8 cellular contexts compared by ENCODE assay signal in the genomic region with DNA sequence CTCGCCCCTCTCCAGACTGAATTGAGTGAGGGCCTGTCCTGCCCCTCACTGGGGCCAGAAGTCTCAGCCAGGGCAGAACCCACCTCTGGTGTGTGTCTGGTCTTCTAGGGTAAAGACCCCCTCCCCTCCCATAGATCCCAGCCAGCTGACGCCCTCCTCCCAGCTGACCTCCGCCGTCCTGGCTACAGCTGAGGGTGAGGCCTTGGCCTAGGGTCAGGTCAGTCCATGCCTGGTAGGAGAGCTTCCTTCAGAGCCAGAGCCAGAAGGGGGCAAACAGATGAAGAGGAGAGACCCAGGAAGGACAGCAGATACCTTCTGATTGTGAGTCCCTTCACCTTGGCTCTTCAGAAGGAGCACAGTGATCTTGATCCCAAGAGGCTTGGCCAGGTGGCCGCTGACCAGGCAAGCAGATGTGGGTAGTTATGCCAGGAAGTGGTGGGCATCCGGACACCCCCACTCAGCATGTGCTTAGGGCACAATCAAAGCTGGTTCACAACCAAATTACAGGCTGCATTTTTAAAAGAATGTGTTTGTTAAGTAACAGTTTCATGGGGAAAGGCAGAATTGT. TPM values are rescaled to one million over a fixed set of nuclear protein-coding genes. Genes with fewer than 3 reads are reported as not detected.
DNase-seq lines count a peak whose midpoint lies in the region; ATAC-seq and TF ChIP-seq lines count a peak whose summit lies in the region.

No MANE protein-coding gene starts in this region.

- WGBS in heart left ventricle, 4 donors, result 62 to 77% (median 70%) methylated on average over 3 to 6 of the region's 6 CpGs

- H3K4me3 ChIP-seq in heart left ventricle (no peak overlapping the region), lower lobe of right lung (no peak overlapping the region), upper lobe of right lung (no peak overlapping the region)

- DNase-seq in heart left ventricle (no peak), cardiac septum (ENCODE audit: low spot score) (no peak), lower lobe of right lung (no peak), upper lobe of right lung (no peak), HK-2 (ENCODE audit: unreplicated experiment) (no peak), NCI-H2107 treated with DMSO at 0.1 percent for 48 hours (lab: John Stamatoyannopoulos, UW; ENCODE audit: unreplicated experiment) (no peak), amniotic stem cell (lab: John Stamatoyannopoulos, UW) (no peak)
- peak; percentile 70 for DNase-seq in activated CD8-positive, alpha-beta memory T cell treated with anti-CD3 and anti-CD28 coated beads, Interleukin-2, amount 50 U/mL, for 48 hours

- TF ChIP-seq POLR2A in heart left ventricle (IDR thresholded peaks at IDR 0.05), result no peak

- H3K27me3 ChIP-seq in heart left ventricle (no peaks in the 10 kb centered on the region), lower lobe of right lung (ENCODE audit: low read depth) (no peaks in the 10 kb centered on the region), upper lobe of right lung (no peaks in the 10 kb centered on the region)

- H3K4me1 ChIP-seq in heart left ventricle, result peaks cover 16 to 72% (median 54%) of the 10 kb centered on the region in 12 donors
- peaks cover 47% of the 10 kb centered on the region for H3K4me1 ChIP-seq in lower lobe of right lung
- H3K4me1 ChIP-seq in upper lobe of right lung, result peaks cover 27% of the 10 kb centered on the region

- no peaks in the 10 kb centered on the region for H3K9me3 ChIP-seq in heart left ventricle
- H3K9me3 ChIP-seq in lower lobe of right lung, result no peaks in the 10 kb centered on the region
- H3K9me3 ChIP-seq in upper lobe of right lung, result no peaks in the 10 kb centered on the region

- intact Hi-C loops in heart left ventricle (cut with DNase I), result no loop called here
- intact Hi-C loops in cardiac septum (cut with DNase I), result no loop called here
- intact Hi-C loops in lower lobe of right lung (cut with DNase I), result no loop called here
- intact Hi-C loops in upper lobe of right lung (cut with DNase I), result no loop called here

- peaks cover 0 to 57% (median 21%) of the 10 kb centered on the region in 9 donors for H3K36me3 ChIP-seq in heart left ventricle
- H3K36me3 ChIP-seq in lower lobe of right lung, result peaks cover 75% of the 10 kb centered on the region
- H3K36me3 ChIP-seq in upper lobe of right lung, result peaks cover 40% of the 10 kb centered on the region

- no peak for ATAC-seq in heart left ventricle
- ATAC-seq in lower lobe of right lung, result peak in 1 of 2 donors; percentile 18
- no peak for ATAC-seq in upper lobe of right lung

- H3K27ac ChIP-seq in heart left ventricle, result peak overlapping the region in 11 of 12 donors; percentile 54 to 94 (median 86)
- peak overlapping the region; percentile 69 for H3K27ac ChIP-seq in lower lobe of right lung
- H3K27ac ChIP-seq in upper lobe of right lung, result peak overlapping the region; percentile 60

- no peak for TF ChIP-seq CTCF in heart left ventricle (IDR thresholded peaks at IDR 0.05)
- no peak for TF ChIP-seq CTCF in lower lobe of right lung (IDR thresholded peaks at IDR 0.05)
- no peak for TF ChIP-seq CTCF in upper lobe of right lung (IDR thresholded peaks at IDR 0.05)

RNA-seq across cellular contexts. Expression of a gene that starts 29.8 kb away (rescaled TPM):
- total RNA-seq in heart left ventricle, result 10 to 100 TPM; 22.8 to 54.8 (median 33.9) TPM
- 10 to 100 TPM in 1 of 2 donors, 1 to 10 TPM in 1; 8.3 to 17.1 TPM for polyA plus RNA-seq in heart left ventricle
- total RNA-seq in cardiac septum, result 25.7 TPM
- total RNA-seq in lower lobe of right lung, result 79.4 TPM
- total RNA-seq in upper lobe of right lung, result 86.7 TPM
